Comparison of ENCODE assay signal across 17 cellular contexts in the genomic region with DNA sequence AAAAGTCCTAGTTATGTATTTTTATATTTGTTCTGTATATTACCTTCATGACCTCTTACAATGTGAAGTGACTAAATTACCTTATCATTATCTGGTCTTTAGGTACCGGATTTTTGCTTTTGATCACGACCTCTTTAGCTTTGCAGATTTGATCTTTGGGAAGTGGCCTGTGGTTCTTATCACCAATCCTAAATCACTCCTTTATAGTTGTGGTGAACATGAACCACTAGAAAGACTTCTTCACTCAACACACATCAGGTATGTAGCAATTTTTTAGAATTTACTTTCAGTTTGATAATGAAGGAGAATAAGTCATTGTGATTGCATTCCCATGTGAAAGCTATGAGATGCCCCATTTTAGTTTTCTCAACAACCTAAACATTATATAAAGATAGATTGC. TPM values are rescaled to one million over a fixed set of nuclear protein-coding genes. Genes with fewer than 3 reads are reported as not detected.
A peak's percentile ranks its signal among the peaks of the same experiment; 100 is the strongest.
DNase-seq lines count a peak whose midpoint lies in the region; ATAC-seq, FAIRE-seq and TF ChIP-seq lines count a peak whose summit lies in the region.
"Had no signal": no experiment of that assay in that cellular context is flagged by ENCODE, and none has a peak within 500 bp of the region (broad histone marks: within the 10 kb centered on the region; RNA-seq: fewer than 3 reads in every experiment).

No MANE protein-coding gene starts in this region.

- H3K4me1 Mint-ChIP-seq in activated naive CD4-positive, alpha-beta T cell treated with anti-CD3 and anti-CD28 coated beads for 36 hours (ENCODE audit: low read depth), result peaks cover 9% of the 10 kb centered on the region
- H3K4me1 Mint-ChIP-seq in mesothelial cell of epicardium, result no peaks in the 10 kb centered on the region

- no peak overlapping the region for H3K27ac ChIP-seq in IMR-90 (ENCODE audit: insufficient read depth, low read length)
- H3K27ac ChIP-seq in K562 (ENCODE audit: extremely low read depth, low read depth, low read length), result no peak overlapping the region
- peak overlapping the region; percentile 97 for H3K27ac ChIP-seq in smooth muscle cell (ENCODE audit: low read depth)
- H3K27ac ChIP-seq: esophagus muscularis mucosa had no signal

- H3K9me1 ChIP-seq in IMR-90 (ENCODE audit: insufficient read depth, low read length), result peaks cover 2% of the 10 kb centered on the region
- no peaks in the 10 kb centered on the region for H3K9me1 ChIP-seq in K562 (ENCODE audit: control insufficient read depth, insufficient read depth, low read length)

- no peak overlapping the region; the same call in 1 of the 2 replicates for H4K5ac ChIP-seq in IMR-90 (ENCODE audit: low read depth, low read length)

- WGBS in IMR-90 (ENCODE audit: extremely low coverage in 2 of 2, insufficient read length in 1 of 2), 2 experiments, result no CpG with 5 or more reads among the region's 2 CpGs
- WGBS in K562 (ENCODE audit: insufficient coverage, low coverage, missing lambda C conversion rate), result 55% methylated on average over 2 of the region's 2 CpGs
- 94% methylated on average over 2 of the region's 2 CpGs for WGBS in smooth muscle cell (ENCODE audit: low lambda C conversion rate)

- no peak overlapping the region for H3K4me2 ChIP-seq in IMR-90 (ENCODE audit: low read depth, low read length)
- H3K4me2 ChIP-seq in K562 (ENCODE audit: insufficient read depth, low read length), result no peak overlapping the region
- no peak overlapping the region for H3K4me2 ChIP-seq in smooth muscle cell

- H3K4me3 ChIP-seq in IMR-90 (ENCODE audit: insufficient read depth, low read depth, low read length), result no peak overlapping the region
- H3K4me3 ChIP-seq in K562, result no peak overlapping the region
- H3K4me3 ChIP-seq in smooth muscle cell, result no peak overlapping the region
- H3K4me3 ChIP-seq: esophagus muscularis mucosa had no signal

- CTCF ChIA-PET in activated naive CD4-positive, alpha-beta T cell treated with anti-CD3 and anti-CD28 coated beads for 36 hours (lab: Charles Lee), result interaction anchor here (0.7 kb wide), 1 partner anchor 18 kb away, joined by 3 read pairs; no protein-coding TSS in a partner anchor
- CTCF ChIA-PET in IMR-90 (lab: Yijun Ruan, JAX) (interaction anchor here (0.5 to 1.2 kb wide), 2 partner anchors 8 to 592 kb away, joined by 3 read pairs; no protein-coding TSS in a partner anchor), K562 (lab: Yijun Ruan, JAX; ENCODE audit: low intra/inter-chr PET ratio) (no interaction called here)

- H3K14ac ChIP-seq in IMR-90 (replicated peaks; ENCODE audit: low read depth, low read length), result no peak overlapping the region; the same call in 1 of the 2 replicates

- no peak overlapping the region for H3K23ac ChIP-seq in IMR-90 (ENCODE audit: low read depth, low read length)

- H2BK15ac ChIP-seq in IMR-90 (ENCODE audit: low read depth, low read length), result 0 out of 3 replicates have a peak overlapping the region, but pooled peaks have one; percentile 13

- no peak overlapping the region for H3K4me3 Mint-ChIP-seq in activated naive CD4-positive, alpha-beta T cell treated with anti-CD3 and anti-CD28 coated beads for 36 hours
- H3K4me3 Mint-ChIP-seq in mesothelial cell of epicardium, result no peak overlapping the region
- H3K4me3 Mint-ChIP-seq: stimulated activated naive B cell treated with anti-CD40 and anti-IgM and Interleukin-4, amounts not matched to agents 10 μg/mL and 1 μg/mL and 100 μg/mL, for 72 hours had no signal

- BruUV-seq in IMR-90 (replicated peaks; lab: Mats Ljungman, UMichigan) (no TSS peak), K562 (replicated peaks; lab: Mats Ljungman, UMichigan) (no TSS peak)

- TF ChIP-seq RAD21 in IMR-90 (IDR thresholded peaks at IDR 0.05; ENCODE audit: low read length), result no peak
- TF ChIP-seq RAD21 in K562 (CRISPR knock-in tag; conservative IDR thresholded peaks at IDR 0.05 in 1 of 2, IDR thresholded peaks at IDR 0.05 in 1 of 2), result no peak

- H3K4ac ChIP-seq in IMR-90 (ENCODE audit: low read depth, low read length), result no peak overlapping the region

- in situ Hi-C loops in IMR-90 (cut with MboI; ENCODE audit: low sequenced_read_pairs) (no loop called here), K562 (cut with MboI) (no loop called here)

- peaks cover 0 to 5% of the 10 kb centered on the region in 2 experiments; a peak in 3 of 4 replicates for H3K79me1 ChIP-seq in IMR-90 (ENCODE audit: low read depth in 1 of 2, low read length in 2 of 2)

- intact Hi-C loops in activated naive CD4-positive, alpha-beta T cell treated with anti-CD3 and anti-CD28 coated beads for 36 hours (cut with micrococcal nuclease), result no loop called here
- intact Hi-C loops in IMR-90 (cut with micrococcal nuclease), result no loop called here
- intact Hi-C loops in K562 (cut with micrococcal nuclease), result no loop called here

- no peak overlapping the region for H3K56ac ChIP-seq in IMR-90 (ENCODE audit: extremely low read depth, insufficient read depth, low read length)

- peaks cover 11 to 20% of the 10 kb centered on the region in 2 donors for H3K36me3 Mint-ChIP-seq in activated naive CD4-positive, alpha-beta T cell treated with anti-CD3 and anti-CD28 coated beads, Interleukin-2, amount 50 U/mL, for 72 hours
- peaks cover 20% of the 10 kb centered on the region for H3K36me3 Mint-ChIP-seq in activated naive CD4-positive, alpha-beta T cell treated with anti-CD3 and anti-CD28 coated beads for 36 hours (ENCODE audit: low read depth)
- peaks cover 21% of the 10 kb centered on the region for H3K36me3 Mint-ChIP-seq in mesothelial cell of epicardium

- H3K27me3 Mint-ChIP-seq in activated naive CD4-positive, alpha-beta T cell treated with anti-CD3 and anti-CD28 coated beads for 36 hours (ENCODE audit: low read depth), result no peaks in the 10 kb centered on the region
- H3K27me3 Mint-ChIP-seq in mesothelial cell of epicardium (ENCODE audit: low read depth), result no peaks in the 10 kb centered on the region
- H3K27me3 Mint-ChIP-seq: progenitor cell of endocrine pancreas; stimulated activated naive B cell treated with anti-CD40 and anti-IgM and Interleukin-4, amounts not matched to agents 10 μg/mL and 1 μg/mL and 100 μg/mL, for 72 hours had no signal

- no peaks in the 10 kb centered on the region for H3K9me3 ChIP-seq in IMR-90 (ENCODE audit: control insufficient read depth, insufficient read depth, low read length)
- no peaks in the 10 kb centered on the region for H3K9me3 ChIP-seq in K562 (replicated peaks; ENCODE audit: control insufficient read depth, insufficient read depth, low read depth, low read length)
- no peaks in the 10 kb centered on the region for H3K9me3 ChIP-seq in smooth muscle cell (replicated peaks; ENCODE audit: low read depth)
- H3K9me3 ChIP-seq: esophagus muscularis mucosa had no signal

- H2BK20ac ChIP-seq in IMR-90 (ENCODE audit: low read depth, low read length), result no peak overlapping the region

- TF ChIP-seq POLR2A in IMR-90 (IDR thresholded peaks at IDR 0.05; ENCODE audit: low read depth, low read length), result no peak
- no peak for TF ChIP-seq POLR2A in K562 (conservative IDR thresholded peaks at IDR 0.05)

- TF ChIP-seq CTCF in IMR-90 (conservative IDR thresholded peaks at IDR 0.05; ENCODE audit: low read depth, low read length) (no peak), K562 (IDR thresholded peaks at IDR 0.05 in 2 of 3, conservative IDR thresholded peaks at IDR 0.05 in 1 of 3; ENCODE audit: insufficient read depth in 2 of 3, low read depth in 1 of 3, low read length in 3 of 3) (no peak), smooth muscle cell (IDR thresholded peaks at IDR 0.05; ENCODE audit: borderline replicate concordance, insufficient read depth, poor library complexity, severe bottlenecking) (no peak), mesothelial cell of epicardium (IDR thresholded peaks at IDR 0.05; ENCODE audit: unreplicated experiment) (no peak)

- no peak overlapping the region for H3K18ac ChIP-seq in IMR-90 (ENCODE audit: low read depth, low read length)

- peaks cover 9% of the 10 kb centered on the region for H3F3A ChIP-seq in smooth muscle cell (ENCODE audit: low read depth)

- no peak overlapping the region for H3K9ac ChIP-seq in IMR-90 (ENCODE audit: low read depth, low read length)
- no peak overlapping the region for H3K9ac ChIP-seq in K562 (ENCODE audit: insufficient read depth in 1 of 2, low read depth in 2 of 2, low read length in 2 of 2)
- H3K9ac ChIP-seq in smooth muscle cell (ENCODE audit: low read depth), result no peak overlapping the region

- no peaks in the 10 kb centered on the region for H3K9me3 Mint-ChIP-seq in activated naive CD4-positive, alpha-beta T cell treated with anti-CD3 and anti-CD28 coated beads, Interleukin-2, amount 50 U/mL, for 72 hours
- no peaks in the 10 kb centered on the region for H3K9me3 Mint-ChIP-seq in activated naive CD4-positive, alpha-beta T cell treated with anti-CD3 and anti-CD28 coated beads for 36 hours
- no peaks in the 10 kb centered on the region for H3K9me3 Mint-ChIP-seq in mesothelial cell of epicardium
- H3K9me3 Mint-ChIP-seq: stimulated activated naive B cell treated with anti-CD40 and anti-IgM and Interleukin-4, amounts not matched to agents 10 μg/mL and 1 μg/mL and 100 μg/mL, for 72 hours had no signal

- H4K20me1 ChIP-seq in IMR-90 (ENCODE audit: insufficient read depth, low read length) (no peaks in the 10 kb centered on the region), K562 (replicated peaks; ENCODE audit: control insufficient read depth, insufficient read depth, low read length) (no peaks in the 10 kb centered on the region), smooth muscle cell (ENCODE audit: low read depth) (no peaks in the 10 kb centered on the region)

- dilution Hi-C loops in IMR-90 (cut with HindIII; ENCODE audit: low sequenced_read_pairs, unreplicated experiment), result no loop called here

- peak; percentile 69 to 70 for ATAC-seq in activated naive CD4-positive, alpha-beta T cell treated with anti-CD3 and anti-CD28 coated beads, Interleukin-2, amount 50 U/mL, for 72 hours
- ATAC-seq in IMR-90 (ENCODE audit: low read depth) (no peak), K562 (no peak)
- ATAC-seq: HepG2; left cardiac atrium; stimulated activated naive B cell treated with anti-CD40 and anti-IgM and Interleukin-4, amounts not matched to agents 10 μg/mL and 1 μg/mL and 100 μg/mL, for 72 hours had no signal

- POLR2A ChIA-PET in IMR-90 (lab: Charles Lee; ENCODE audit: unreplicated experiment), result no interaction called here
- POLR2A ChIA-PET in K562 (lab: Yijun Ruan, JAX), result interaction anchor here (1.3 kb wide), 1 partner anchor 8 kb away, joined by 5 read pairs; no protein-coding TSS in a partner anchor

- no peak for DNase-seq in activated naive CD4-positive, alpha-beta T cell treated with anti-CD3 and anti-CD28 coated beads, Interleukin-2, amount 50 U/mL, for 72 hours (ENCODE audit: low spot score in 2 of 2)
- no peak for DNase-seq in activated naive CD4-positive, alpha-beta T cell treated with anti-CD3 and anti-CD28 coated beads for 36 hours
- DNase-seq in IMR-90 (no peak), K562 (ENCODE audit: extremely low read depth in 1 of 4, low spot score in 3 of 4) (no peak), smooth muscle cell (lab: John Stamatoyannopoulos, UW; ENCODE audit: unreplicated experiment) (no peak), mesothelial cell of epicardium (ENCODE audit: low spot score in 2 of 2, unreplicated experiment in 2 of 2) (no peak), hypothalamus (lab: John Stamatoyannopoulos, UW) (no peak)
- DNase-seq: anterior cingulate cortex; caudate nucleus; GF-D8; left cardiac atrium; NCI-H1694 treated with DMSO at 0.1 percent for 48 hours; stimulated activated naive B cell treated with anti-CD40 and anti-IgM and Interleukin-4, amounts not matched to agents 10 μg/mL and 1 μg/mL and 100 μg/mL, for 72 hours had no signal

- TF ChIP-seq EP300 in K562 (IDR thresholded peaks at IDR 0.05; ENCODE audit: low read length), result no peak

- H2AK5ac ChIP-seq in IMR-90 (ENCODE audit: low read depth, low read length), result no peak overlapping the region

- H3K4me1 ChIP-seq in IMR-90 (ENCODE audit: control insufficient read depth, insufficient read depth, low read length) (peaks cover 2% of the 10 kb centered on the region; the same call in 1 of the 2 replicates), K562 (replicated peaks in 1 of 2; ENCODE audit: control insufficient read depth in 2 of 2, insufficient read depth in 2 of 2, low read length in 2 of 2) (no peaks in the 10 kb centered on the region), smooth muscle cell (ENCODE audit: low read depth) (peaks cover 4% of the 10 kb centered on the region)
- H3K4me1 ChIP-seq: esophagus muscularis mucosa had no signal

- H3K79me2 ChIP-seq in K562 (ENCODE audit: control insufficient read depth, insufficient read depth, low read length) (no peaks in the 10 kb centered on the region), smooth muscle cell (ENCODE audit: low read depth) (no peaks in the 10 kb centered on the region)

- no peaks in the 10 kb centered on the region for H3K27me3 ChIP-seq in IMR-90 (ENCODE audit: control insufficient read depth, insufficient read depth, low read length)
- H3K27me3 ChIP-seq in K562 (ENCODE audit: control insufficient read depth in 2 of 2, insufficient read depth in 2 of 2, low read length in 2 of 2), result no peaks in the 10 kb centered on the region
- no peaks in the 10 kb centered on the region for H3K27me3 ChIP-seq in smooth muscle cell (ENCODE audit: low read depth)
- H3K27me3 ChIP-seq: esophagus muscularis mucosa had no signal

- FAIRE-seq in K562 (lab: Jason Lieb, UNC), result peak; percentile 29
- FAIRE-seq: HepG2, TTC549 had no signal

- H2AK9ac ChIP-seq in IMR-90 (replicated peaks; ENCODE audit: low read depth, low read length, poor library complexity), result no peak overlapping the region

- H3K36me3 ChIP-seq in IMR-90 (ENCODE audit: control insufficient read depth, insufficient read depth, low read length), result peaks cover 8% of the 10 kb centered on the region
- peaks cover 48% of the 10 kb centered on the region for H3K36me3 ChIP-seq in K562 (ENCODE audit: control insufficient read depth, insufficient read depth, low read length)
- no peaks in the 10 kb centered on the region for H3K36me3 ChIP-seq in smooth muscle cell (ENCODE audit: low read depth)

- H2BK120ac ChIP-seq in IMR-90 (ENCODE audit: low read depth, low read length), result peak overlapping the region; percentile 54; the same call in 1 of the 2 replicates

- no peak overlapping the region; the same call in 1 of the 2 replicates for H4K91ac ChIP-seq in IMR-90 (ENCODE audit: insufficient read depth, low read depth, low read length)

- no peak overlapping the region for H2BK5ac ChIP-seq in IMR-90 (ENCODE audit: low read depth, low read length, poor library complexity, severe bottlenecking)

- H2AFZ ChIP-seq in IMR-90 (replicated peaks; ENCODE audit: low read length, poor library complexity), result no peak overlapping the region
- no peak overlapping the region for H2AFZ ChIP-seq in K562 (ENCODE audit: low read depth, low read length)
- no peak overlapping the region for H2AFZ ChIP-seq in smooth muscle cell (ENCODE audit: low read depth)

- H3K27ac Mint-ChIP-seq in activated naive CD4-positive, alpha-beta T cell treated with anti-CD3 and anti-CD28 coated beads, Interleukin-2, amount 50 U/mL, for 72 hours, result no peak overlapping the region
- no peak overlapping the region for H3K27ac Mint-ChIP-seq in activated naive CD4-positive, alpha-beta T cell treated with anti-CD3 and anti-CD28 coated beads for 36 hours
- no peak overlapping the region for H3K27ac Mint-ChIP-seq in mesothelial cell of epicardium
- H3K27ac Mint-ChIP-seq: progenitor cell of endocrine pancreas; stimulated activated naive B cell treated with anti-CD40 and anti-IgM and Interleukin-4, amounts not matched to agents 10 μg/mL and 1 μg/mL and 100 μg/mL, for 72 hours had no signal

- H4K8ac ChIP-seq in IMR-90 (ENCODE audit: low read depth in 2 of 2, low read length in 2 of 2), result no peak overlapping the region

RNA-seq across cellular contexts. Expression of gene TMEM62, which starts 18.3 kb away (rescaled TPM):
- 10 to 100 TPM; 10.4 to 16.0 TPM for total RNA-seq in activated naive CD4-positive, alpha-beta T cell treated with anti-CD3 and anti-CD28 coated beads, Interleukin-2, amount 50 U/mL, for 72 hours
- total RNA-seq in activated naive CD4-positive, alpha-beta T cell treated with anti-CD3 and anti-CD28 coated beads for 36 hours, result 1 to 10 TPM; 5.8 to 6.6 TPM
- 5.6 and 8.6 TPM in 2 replicates for total RNA-seq in IMR-90 (2012; rRNA removed)
- 3.1 and 3.7 TPM in 2 replicates for polyA plus RNA-seq in IMR-90 (2012; rRNA removed)
- polyA plus RNA-seq in IMR-90 (2012; cell fraction: cytosol; rRNA removed), result 1.6 and 2.4 TPM in 2 replicates
- polyA plus RNA-seq in IMR-90 (2012; cell fraction: nucleus; rRNA removed; ENCODE audit: low replicate concordance), result 5.0 and 15.5 TPM in 2 replicates
- 31.6 and 73.3 TPM in 2 replicates for total RNA-seq in K562 (2011; cell fraction: chromatin; rRNA removed; ENCODE audit: low replicate concordance)
- total RNA-seq in K562 (2011; cell fraction: nucleolus; rRNA removed), result 19.7 and 20.0 TPM in 2 replicates
- total RNA-seq in K562 (2011; cell fraction: nucleoplasm; rRNA removed), result 36.1 and 40.1 TPM in 2 replicates
- 13.8 and 14.2 TPM in 2 replicates for total RNA-seq in K562 (2014; rRNA removed)
- total RNA-seq in K562 (2014; rRNA removed; fragmentation: Illumina TruSeq; extraction: Trizol), result 15.7 and 19.8 TPM in 2 replicates
- 16.6 and 16.9 TPM in 2 replicates for total RNA-seq in K562 (2015; rRNA removed; fragmentation: Illumina TruSeq; extraction: Trizol)
- total RNA-seq in K562 (2021), result 10.6 and 11.9 TPM in 2 replicates
- 7.3 and 10.6 TPM in 2 replicates for polyA plus RNA-seq in K562 (2011; rRNA removed)
- 4.7 and 7.6 TPM in 2 replicates for polyA plus RNA-seq in K562 (2011; cell fraction: cytosol; rRNA removed)
- 9.2 and 11.6 TPM in 2 replicates for polyA plus RNA-seq in K562 (2011; cell fraction: nucleus; rRNA removed)
- 7.0 and 9.6 TPM in 2 replicates for polyA plus RNA-seq in K562 (2012)
- polyA plus RNA-seq in K562 (2014; fragmentation: Illumina TruSeq; extraction: Trizol), result 13.8 and 14.4 TPM in 2 replicates
- 1 to 10 TPM; 4.4 to 6.6 TPM for polyA plus RNA-seq in K562 (2014; fragmentation: Nextera tagmentation; extraction: Ambion mirVana)
- polyA plus RNA-seq in K562 (2014; rRNA removed), result 8.5 and 11.1 TPM in 2 replicates
- 12.9 and 17.0 TPM in 2 replicates for polyA minus RNA-seq in K562 (2011; rRNA and poly(A)+ RNA removed)
- 3.0 and 3.4 TPM in 2 replicates for polyA minus RNA-seq in K562 (2011; cell fraction: cytosol; rRNA and poly(A)+ RNA removed)
- 11.6 and 12.4 TPM in 2 replicates for polyA minus RNA-seq in K562 (2011; cell fraction: nucleus; rRNA and poly(A)+ RNA removed)
- total RNA-seq in smooth muscle cell, result 9.0 and 12.0 TPM in 2 replicates
- 3.1 and 8.8 TPM in 2 replicates for polyA plus RNA-seq in smooth muscle cell
- 12.4 to 13.4 TPM (median 12.9 TPM) in 3 replicates for total RNA-seq in mesothelial cell of epicardium

RNA-seq across cellular contexts. Expression of gene CCNDBP1, which starts 33.5 kb away (rescaled TPM):
- 10 to 100 TPM; 61.7 to 62.7 TPM for total RNA-seq in activated naive CD4-positive, alpha-beta T cell treated with anti-CD3 and anti-CD28 coated beads, Interleukin-2, amount 50 U/mL, for 72 hours
- total RNA-seq in activated naive CD4-positive, alpha-beta T cell treated with anti-CD3 and anti-CD28 coated beads for 36 hours, result 10 to 100 TPM; 54.6 to 62.1 TPM
- 33.9 and 40.3 TPM in 2 replicates for total RNA-seq in IMR-90 (2012; rRNA removed)
- polyA plus RNA-seq in IMR-90 (2012; rRNA removed), result 33.4 and 34.9 TPM in 2 replicates
- 15.8 and 18.6 TPM in 2 replicates for polyA plus RNA-seq in IMR-90 (2012; cell fraction: cytosol; rRNA removed)
- polyA plus RNA-seq in IMR-90 (2012; cell fraction: nucleus; rRNA removed; ENCODE audit: low replicate concordance), result 16.6 and 32.5 TPM in 2 replicates
- total RNA-seq in K562 (2011; cell fraction: chromatin; rRNA removed; ENCODE audit: low replicate concordance), result 56.2 and 80.6 TPM in 2 replicates
- 40.4 and 46.3 TPM in 2 replicates for total RNA-seq in K562 (2011; cell fraction: nucleolus; rRNA removed)
- total RNA-seq in K562 (2011; cell fraction: nucleoplasm; rRNA removed), result 55.0 and 77.6 TPM in 2 replicates
- 50.0 and 55.5 TPM in 2 replicates for total RNA-seq in K562 (2014; rRNA removed)
- total RNA-seq in K562 (2014; rRNA removed; fragmentation: Illumina TruSeq; extraction: Trizol), result 67.6 and 71.9 TPM in 2 replicates
- total RNA-seq in K562 (2015; rRNA removed; fragmentation: Illumina TruSeq; extraction: Trizol), result 47.9 and 49.5 TPM in 2 replicates
- total RNA-seq in K562 (2021), result 47.9 and 49.1 TPM in 2 replicates
- polyA plus RNA-seq in K562 (2011; rRNA removed), result 98.3 and 111 TPM in 2 replicates
- polyA plus RNA-seq in K562 (2011; cell fraction: cytosol; rRNA removed), result 86.8 and 107 TPM in 2 replicates
- 58.5 and 72.4 TPM in 2 replicates for polyA plus RNA-seq in K562 (2011; cell fraction: nucleus; rRNA removed)
- 50.4 and 99.8 TPM in 2 replicates for polyA plus RNA-seq in K562 (2012)
- 57.7 and 59.9 TPM in 2 replicates for polyA plus RNA-seq in K562 (2014; fragmentation: Illumina TruSeq; extraction: Trizol)
- polyA plus RNA-seq in K562 (2014; fragmentation: Nextera tagmentation; extraction: Ambion mirVana), result 10 to 100 TPM; 37.0 to 44.7 TPM
- polyA plus RNA-seq in K562 (2014; rRNA removed), result 65.4 and 72.0 TPM in 2 replicates
- polyA minus RNA-seq in K562 (2011; rRNA and poly(A)+ RNA removed), result 61.5 and 64.1 TPM in 2 replicates
- 18.9 and 22.9 TPM in 2 replicates for polyA minus RNA-seq in K562 (2011; cell fraction: cytosol; rRNA and poly(A)+ RNA removed)
- 33.1 and 51.0 TPM in 2 replicates for polyA minus RNA-seq in K562 (2011; cell fraction: nucleus; rRNA and poly(A)+ RNA removed)
- total RNA-seq in smooth muscle cell, result 29.6 and 30.5 TPM in 2 replicates
- 22.1 and 33.4 TPM in 2 replicates for polyA plus RNA-seq in smooth muscle cell
- 29.3 to 31.2 TPM (median 29.5 TPM) in 3 replicates for total RNA-seq in mesothelial cell of epicardium

RNA-seq across cellular contexts. Expression of gene UBR1, which starts 45.9 kb away (rescaled TPM):
- total RNA-seq in activated naive CD4-positive, alpha-beta T cell treated with anti-CD3 and anti-CD28 coated beads, Interleukin-2, amount 50 U/mL, for 72 hours, result 10 to 100 TPM; 31.0 to 32.1 TPM
- 10 to 100 TPM; 25.2 to 25.9 TPM for total RNA-seq in activated naive CD4-positive, alpha-beta T cell treated with anti-CD3 and anti-CD28 coated beads for 36 hours
- total RNA-seq in IMR-90 (2012; rRNA removed) (30.1 and 48.9 TPM in 2 replicates), K562 (2014; rRNA removed) (15.3 and 20.9 TPM in 2 replicates), K562 (2014; rRNA removed; fragmentation: Illumina TruSeq; extraction: Trizol) (30.7 and 32.8 TPM in 2 replicates), K562 (2015; rRNA removed; fragmentation: Illumina TruSeq; extraction: Trizol) (23.6 and 28.6 TPM in 2 replicates), K562 (2021) (21.2 and 24.0 TPM in 2 replicates), smooth muscle cell (20.5 and 24.0 TPM in 2 replicates), mesothelial cell of epicardium (29.9 to 36.4 TPM (median 33.4 TPM) in 3 replicates)
- polyA plus RNA-seq in IMR-90 (2012; rRNA removed) (5.0 and 6.5 TPM in 2 replicates), K562 (2011; rRNA removed) (10.6 and 15.7 TPM in 2 replicates), K562 (2014; fragmentation: Illumina TruSeq; extraction: Trizol) (10.8 and 14.2 TPM in 2 replicates), K562 (2014; fragmentation: Nextera tagmentation; extraction: Ambion mirVana) (1 to 10 TPM; 5.8 to 7.1 TPM), K562 (2014; rRNA removed) (10.8 and 11.6 TPM in 2 replicates), smooth muscle cell (8.7 and 9.5 TPM in 2 replicates)
- 1.0 and 1.1 TPM in 2 replicates for polyA plus RNA-seq in IMR-90 (2012; cell fraction: cytosol; rRNA removed)
- 1.8 and 9.8 TPM in 2 replicates for polyA plus RNA-seq in IMR-90 (2012; cell fraction: nucleus; rRNA removed; ENCODE audit: low replicate concordance)
- total RNA-seq in K562 (2011; cell fraction: chromatin; rRNA removed; ENCODE audit: low replicate concordance), result 44.9 and 175 TPM in 2 replicates
- total RNA-seq in K562 (2011; cell fraction: nucleolus; rRNA removed), result 23.3 and 24.9 TPM in 2 replicates
- 47.1 and 58.6 TPM in 2 replicates for total RNA-seq in K562 (2011; cell fraction: nucleoplasm; rRNA removed)
- 2.7 and 4.1 TPM in 2 replicates for polyA plus RNA-seq in K562 (2011; cell fraction: cytosol; rRNA removed)
- polyA plus RNA-seq in K562 (2011; cell fraction: nucleus; rRNA removed), result 11.4 and 13.6 TPM in 2 replicates
- polyA plus RNA-seq in K562 (2012), result 7.8 and 9.5 TPM in 2 replicates
- 39.0 and 48.8 TPM in 2 replicates for polyA minus RNA-seq in K562 (2011; rRNA and poly(A)+ RNA removed)
- polyA minus RNA-seq in K562 (2011; cell fraction: cytosol; rRNA and poly(A)+ RNA removed), result 16.3 and 21.1 TPM in 2 replicates
- 47.7 and 61.1 TPM in 2 replicates for polyA minus RNA-seq in K562 (2011; cell fraction: nucleus; rRNA and poly(A)+ RNA removed)

Comparison
In these comparisons a context has a peak if more than half of its experiments do, and no peak if none do; other contexts are left out.
1. ATAC-seq: peak in activated naive CD4-positive, alpha-beta T cell treated with anti-CD3 and anti-CD28 coated beads, Interleukin-2, amount 50 U/mL, for 72 hours (2 of 2); none in IMR-90 (single experiment) and K562 (single experiment).